ENCODE assay signal across 9 cellular contexts in genomic region chr7:104963991-104964385, GRCh38. TPM values are rescaled to one million over a fixed set of nuclear protein-coding genes. Genes with fewer than 3 reads are reported as not detected.
DNase-seq lines count a peak whose midpoint lies in the region; ATAC-seq and TF ChIP-seq lines count a peak whose summit lies in the region.
"Had no signal": no experiment of that assay in that cellular context is flagged by ENCODE, and none has a peak within 500 bp of the region (broad histone marks: within the 10 kb centered on the region; RNA-seq: fewer than 3 reads in every experiment).

No MANE protein-coding gene starts in this region.

- DNase-seq in activated CD4-positive, alpha-beta T cell treated with anti-CD3 and anti-CD28 coated beads for 36 hours: no peak
- no peak for DNase-seq in activated CD4-positive, alpha-beta T cell treated with anti-CD3 and anti-CD28 coated beads, Interleukin-2, amount 50 U/mL, for 1 hour
- peak; percentile 72 for DNase-seq in RPMI8226
- no peak for DNase-seq in esophagus squamous epithelium (lab: John Stamatoyannopoulos, UW)
- DNase-seq in stomach: no peak
- no peak for DNase-seq in pons (ENCODE audit: low spot score)

- TF ChIP-seq CTCF in esophagus squamous epithelium (IDR thresholded peaks at IDR 0.05) (no peak), stomach (IDR thresholded peaks at IDR 0.05) (no peak)

- TF ChIP-seq POLR2A in esophagus squamous epithelium (IDR thresholded peaks at IDR 0.05) (no peak), stomach (IDR thresholded peaks at IDR 0.05) (no peak)

- WGBS in esophagus squamous epithelium, 2 donors: 54 to 56% methylated on average over 3 of the region's 3 CpGs
- WGBS in stomach, 5 donors: 43 to 59% (median 46%) methylated on average over 3 of the region's 3 CpGs

- H3K36me3 ChIP-seq in esophagus squamous epithelium: no peaks in the 10 kb centered on the region
- no peaks in the 10 kb centered on the region for H3K36me3 ChIP-seq in stomach
- H3K36me3 ChIP-seq: vagina had no signal

- H3K27me3 ChIP-seq in esophagus squamous epithelium (no peaks in the 10 kb centered on the region), stomach (no peaks in the 10 kb centered on the region)
- H3K27me3 ChIP-seq: vagina had no signal

- CTCF ChIA-PET in activated CD4-positive, alpha-beta T cell treated with anti-CD3 and anti-CD28 coated beads for 36 hours (lab: Charles Lee): interaction anchor here (1.0 to 1.5 kb wide), 2 partner anchors 17 to 345 kb away, joined by 4 to 7 read pairs; no protein-coding TSS in a partner anchor

- no peak overlapping the region for H3K27ac Mint-ChIP-seq in activated CD4-positive, alpha-beta T cell treated with anti-CD3 and anti-CD28 coated beads for 36 hours

- H3K4me1 Mint-ChIP-seq in activated CD4-positive, alpha-beta T cell treated with anti-CD3 and anti-CD28 coated beads for 36 hours: peaks cover 26% of the 10 kb centered on the region

- intact Hi-C loops in activated CD4-positive, alpha-beta T cell treated with anti-CD3 and anti-CD28 coated beads for 36 hours (cut with DNase I, micrococcal nuclease): no loop called here
- intact Hi-C loops in esophagus squamous epithelium (cut with DNase I) (no loop called here), stomach (cut with DNase I; ENCODE audit: low total_unique reads) (no loop called here)

- no peak overlapping the region for H3K4me3 ChIP-seq in esophagus squamous epithelium
- H3K4me3 ChIP-seq in stomach: no peak overlapping the region
- H3K4me3 ChIP-seq: vagina had no signal

- peak; percentile 28 for ATAC-seq in activated CD4-positive, alpha-beta T cell treated with anti-CD3 and anti-CD28 coated beads for 36 hours
- ATAC-seq in HG03565 (IDR thresholded peaks at IDR 0.05; ENCODE audit: unreplicated experiment) (no peak), HG02840 (IDR thresholded peaks at IDR 0.05; ENCODE audit: low FRiP score, unreplicated experiment) (no peak)

- H3K4me1 ChIP-seq in esophagus squamous epithelium: peaks cover 35 to 68% (median 54%) of the 10 kb centered on the region in 3 donors
- H3K4me1 ChIP-seq in stomach: peaks cover 39 to 80% (median 61%) of the 10 kb centered on the region in 4 donors

- no peaks in the 10 kb centered on the region for H3K9me3 Mint-ChIP-seq in activated CD4-positive, alpha-beta T cell treated with anti-CD3 and anti-CD28 coated beads for 36 hours (ENCODE audit: low read depth)

- no peaks in the 10 kb centered on the region for H3K9me3 ChIP-seq in esophagus squamous epithelium
- H3K9me3 ChIP-seq in stomach: no peaks in the 10 kb centered on the region
- H3K9me3 ChIP-seq: vagina had no signal

- no peak for TF ChIP-seq EP300 in stomach (IDR thresholded peaks at IDR 0.05)

- POLR2A ChIA-PET in activated CD4-positive, alpha-beta T cell treated with anti-CD3 and anti-CD28 coated beads for 36 hours (lab: Charles Lee): no interaction called here

- no peaks in the 10 kb centered on the region for H3K27me3 Mint-ChIP-seq in activated CD4-positive, alpha-beta T cell treated with anti-CD3 and anti-CD28 coated beads for 36 hours

- peak overlapping the region; percentile 72 to 82 (median 78) for H3K27ac ChIP-seq in esophagus squamous epithelium
- H3K27ac ChIP-seq in stomach: peak overlapping the region in 4 of 5 donors; percentile 34 to 77 (median 66)
- H3K27ac ChIP-seq: vagina had no signal

- no peak overlapping the region for H3K4me3 Mint-ChIP-seq in activated CD4-positive, alpha-beta T cell treated with anti-CD3 and anti-CD28 coated beads for 36 hours

- peaks cover 37% of the 10 kb centered on the region for H3K36me3 Mint-ChIP-seq in activated CD4-positive, alpha-beta T cell treated with anti-CD3 and anti-CD28 coated beads for 36 hours (ENCODE audit: low read depth)

RNA-seq across cellular contexts. Expression of gene KMT2E, which starts 50.0 kb away (rescaled TPM):
- 10 to 100 TPM; 94.4 to 99.3 TPM for total RNA-seq in activated CD4-positive, alpha-beta T cell treated with anti-CD3 and anti-CD28 coated beads for 36 hours
- 10 to 100 TPM; 37.2 to 80.5 (median 54.4) TPM for total RNA-seq in esophagus squamous epithelium
- 100 to 1,000 TPM in 2 of 5 donors, 10 to 100 TPM in 3; 64.8 to 330 (median 93.9) TPM for total RNA-seq in stomach
- 10 to 100 TPM in 2 of 3 donors, 1 to 10 TPM in 1; 9.4 to 12.5 (median 11.9) TPM for polyA plus RNA-seq in stomach
